In the genomic region with DNA sequence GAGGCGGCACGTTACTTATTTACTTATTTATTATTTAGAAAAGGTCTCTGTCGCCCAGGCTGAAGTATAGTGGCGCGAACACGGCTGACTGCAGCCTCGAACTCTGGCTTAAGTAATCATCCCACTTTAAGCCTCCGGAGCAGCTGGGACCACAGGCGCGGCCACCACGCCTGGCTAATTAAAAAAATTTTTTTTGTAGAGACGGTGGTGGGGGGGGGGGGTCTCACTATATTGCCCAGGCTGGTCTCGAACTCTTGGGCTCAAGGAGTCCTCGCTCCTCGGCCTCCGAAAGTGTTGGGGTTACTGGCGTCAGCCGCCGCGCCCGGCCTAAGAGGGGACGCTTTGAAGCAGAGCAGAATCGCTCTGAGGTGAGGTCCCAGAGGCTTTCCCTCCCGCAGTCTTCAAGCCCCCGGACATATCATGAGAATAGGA, we compare ENCODE assay signal across 8 cellular contexts. TPM values are rescaled to one million over a fixed set of nuclear protein-coding genes. Genes with fewer than 3 reads are reported as not detected.
DNase-seq lines count a peak whose midpoint lies in the region; ATAC-seq and TF ChIP-seq lines count a peak whose summit lies in the region.

No MANE protein-coding gene starts in this region.

- H3K27ac ChIP-seq in DOHH2 (ENCODE audit: low read depth, low read length): no peak overlapping the region
- peak overlapping the region; percentile 50 to 85 for H3K27ac ChIP-seq in esophagus (ENCODE audit: low read depth in 2 of 2, low read length in 1 of 2)
- H3K27ac ChIP-seq in prostate gland: peak overlapping the region; percentile 93 to 96

- TF ChIP-seq CTCF in DOHH2 (IDR thresholded peaks at IDR 0.05; ENCODE audit: low read depth, low read length, poor library complexity, severe bottlenecking) (no peak), prostate gland (IDR thresholded peaks at IDR 0.05) (no peak)

- peaks cover 39% of the 10 kb centered on the region for H3K4me1 ChIP-seq in DOHH2 (ENCODE audit: control insufficient read depth, low read length)
- no peaks in the 10 kb centered on the region for H3K4me1 ChIP-seq in NT2/D1 (ENCODE audit: insufficient read depth, insufficient read length)
- peaks cover 2 to 3% of the 10 kb centered on the region in 2 donors for H3K4me1 ChIP-seq in esophagus (ENCODE audit: control insufficient read depth in 2 of 2, insufficient read depth in 2 of 2, low read length in 1 of 2)
- peaks cover 6% of the 10 kb centered on the region for H3K4me1 ChIP-seq in prostate gland (replicated peaks)

- peaks cover 31% of the 10 kb centered on the region for H3K79me2 ChIP-seq in DOHH2 (ENCODE audit: control insufficient read depth, low read length)

- no peak for TF ChIP-seq POLR2A in prostate gland (IDR thresholded peaks at IDR 0.05)

- H3K27me3 ChIP-seq in DOHH2 (ENCODE audit: control insufficient read depth, low read length) (peaks cover 23% of the 10 kb centered on the region), NT2/D1 (ENCODE audit: insufficient read depth, insufficient read length) (no peaks in the 10 kb centered on the region), esophagus (ENCODE audit: control insufficient read depth in 1 of 2, insufficient read depth in 2 of 2, low read length in 2 of 2) (no peaks in the 10 kb centered on the region), prostate gland (replicated peaks; ENCODE audit: insufficient read depth) (no peaks in the 10 kb centered on the region)

- H4K20me1 ChIP-seq in DOHH2 (ENCODE audit: control insufficient read depth, insufficient read depth, low read depth, low read length): no peaks in the 10 kb centered on the region

- no peaks in the 10 kb centered on the region for H3K9me2 ChIP-seq in DOHH2 (replicated peaks; ENCODE audit: control insufficient read depth, low read length)

- H3K4me3 ChIP-seq in DOHH2 (ENCODE audit: low read length) (peak overlapping the region; percentile 87), NT2/D1 (ENCODE audit: insufficient read length, low read depth) (peak overlapping the region; percentile 42), esophagus (ENCODE audit: low read depth in 1 of 2, low read length in 2 of 2) (peak overlapping the region; percentile 82 to 86), prostate gland (peak overlapping the region; percentile 82 to 83)

- H3F3A ChIP-seq in DOHH2 (ENCODE audit: control insufficient read depth, insufficient read depth): peaks cover 4% of the 10 kb centered on the region; the same call in 1 of the 2 replicates

- intact Hi-C loops in prostate gland (cut with DNase I): no loop called here

- H3K36me3 ChIP-seq in DOHH2 (ENCODE audit: control insufficient read depth, low read length) (peaks cover 7% of the 10 kb centered on the region), NT2/D1 (ENCODE audit: insufficient read depth, insufficient read length, low read length) (no peaks in the 10 kb centered on the region), esophagus (ENCODE audit: control insufficient read depth in 2 of 2, insufficient read depth in 2 of 2, low read length in 1 of 2) (no peaks in the 10 kb centered on the region), prostate gland (no peaks in the 10 kb centered on the region)

- DNase-seq in NT2/D1 (ENCODE audit: low read depth, low spot score) (no peak), prostate gland (ENCODE audit: low spot score) (no peak), 8988T (no peak), NCI-H187 treated with DMSO at 0.1 percent for 48 hours (lab: John Stamatoyannopoulos, UW) (no peak)

- peak overlapping the region; percentile 78 for H3K4me2 ChIP-seq in DOHH2 (ENCODE audit: low read length)

- no peak for ATAC-seq in GM19467 (IDR thresholded peaks at IDR 0.05; ENCODE audit: unreplicated experiment)
- no peak for ATAC-seq in HG03108 (IDR thresholded peaks at IDR 0.05; ENCODE audit: unreplicated experiment)

- peak overlapping the region; percentile 23 for H3K9ac ChIP-seq in NT2/D1 (ENCODE audit: insufficient read length, low read depth)

- WGBS in esophagus, 2 donors: 7% methylated on average over 25 of the region's 25 CpGs
- 9% methylated on average over 25 of the region's 25 CpGs for WGBS in prostate gland

- no peaks in the 10 kb centered on the region for H3K9me3 ChIP-seq in DOHH2 (ENCODE audit: control insufficient read depth, insufficient read depth, low read length)
- no peaks in the 10 kb centered on the region for H3K9me3 ChIP-seq in NT2/D1 (ENCODE audit: insufficient read depth, low read length)
- H3K9me3 ChIP-seq in esophagus (ENCODE audit: control insufficient read depth in 2 of 2, insufficient read depth in 1 of 2, low read depth in 1 of 2, low read length in 1 of 2): no peaks in the 10 kb centered on the region
- H3K9me3 ChIP-seq in prostate gland: no peaks in the 10 kb centered on the region

RNA-seq across cellular contexts. Expression of a gene that starts 0.7 kb away (rescaled TPM):
- polyA plus RNA-seq in esophagus: 1 to 10 TPM; 7.2 to 9.6 TPM
- total RNA-seq in prostate gland: 10 to 100 TPM; 43.0 to 45.3 TPM

RNA-seq across cellular contexts. Expression of a gene that starts 16.1 kb away (rescaled TPM):
- polyA plus RNA-seq in esophagus: 1 to 10 TPM; 1.2 to 1.8 TPM
- total RNA-seq in prostate gland: 10 to 100 TPM; 18.0 to 20.1 TPM

RNA-seq across cellular contexts. Expression of a gene that starts 42.8 kb away (rescaled TPM):
- 1 to 10 TPM; 1.5 to 3.4 TPM for polyA plus RNA-seq in esophagus
- 10 to 100 TPM; 10.4 to 37.1 TPM for total RNA-seq in prostate gland
